In genomic region chr6:33431880-33432541, GRCh38 we compare ENCODE assay signal across 1 cellular context.
TF ChIP-seq lines count a peak whose summit lies in the region.

No MANE protein-coding gene starts in this region.

TF ChIP-seq in H1, 55 proteins besides CTCF, POLR2A, EP300 and RAD21:
- no peak for TF ChIP-seq EGR1 (IDR thresholded peaks at IDR 0.05; ENCODE audit: borderline replicate concordance, low read depth, low read length)
- 0 out of 2 replicates have a peak, but pooled peaks have one; percentile 6 for TF ChIP-seq POLR2AphosphoS5 (IDR thresholded peaks at IDR 0.05; ENCODE audit: low read depth, low read length)
- TF ChIP-seq HDAC2 (IDR thresholded peaks at IDR 0.05; ENCODE audit: borderline replicate concordance in 1 of 2, low read depth in 2 of 2, low read length in 2 of 2) = no peak
- peak; percentile 33; the same call in 1 of the 2 replicates for TF ChIP-seq MAX (IDR thresholded peaks at IDR 0.05)
- no peak for TF ChIP-seq BCL11A (IDR thresholded peaks at IDR 0.05; ENCODE audit: low read depth in 2 of 2, low read length in 2 of 2)
- no peak for TF ChIP-seq MAFK (IDR thresholded peaks at IDR 0.05; ENCODE audit: low read depth, low read length)
- TF ChIP-seq TAF7 (optimal IDR thresholded peaks at IDR 0.05; ENCODE audit: borderline replicate concordance, low read depth, low read length) = peak; percentile 24
